ENCODE assay signal across 8 cellular contexts in genomic region chr12:48183091-48183875, GRCh38. TPM values are rescaled to one million over a fixed set of nuclear protein-coding genes. Genes with fewer than 3 reads are reported as not detected.
DNase-seq lines count a peak whose midpoint lies in the region; ATAC-seq lines count a peak whose summit lies in the region.

CCDC184 (plus strand) TSS chr12:48183644; CDS start chr12:48184123, 479 bp downstream.

- H3K4me3 Mint-ChIP-seq in activated CD8-positive, alpha-beta memory T cell treated with anti-CD3 and anti-CD28 coated beads, Interleukin-2, amount 10 ng/mL, durations not matched to agents 7 days and 5 days, result peak within 1 kb of the TSS; percentile 87

- CTCF ChIA-PET in activated CD8-positive, alpha-beta memory T cell treated with anti-CD3 and anti-CD28 coated beads, Interleukin-2, amount 10 ng/mL, durations not matched to agents 7 days and 5 days (lab: Charles Lee), result interaction anchor here (0.7 to 2.2 kb wide), 23 partner anchors 9 to 499 kb away, joined by 3 to 29 read pairs (median 4); partner anchors contain the start of genes ASB8, SENP1 and TMEM106C

- H3K9me3 Mint-ChIP-seq in activated CD8-positive, alpha-beta memory T cell treated with anti-CD3 and anti-CD28 coated beads, Interleukin-2, amount 10 ng/mL, durations not matched to agents 7 days and 5 days (ENCODE audit: low read depth), result no peaks in the 10 kb centered on the region

- H3K4me3 ChIP-seq in endocrine pancreas (ENCODE audit: control insufficient read depth, insufficient read depth, low read length) (peak within 1 kb of the TSS; percentile 78), mesendoderm (ENCODE audit: low read length) (peak within 1 kb of the TSS; percentile 42)

- H3K56ac ChIP-seq in mesendoderm (ENCODE audit: low read length), result peak within 1 kb of the TSS; percentile 67

- H3K27me3 ChIP-seq in endocrine pancreas (ENCODE audit: control insufficient read depth, insufficient read depth, low read length), result no peaks in the 10 kb centered on the region
- peaks cover 24% of the 10 kb centered on the region for H3K27me3 ChIP-seq in mesendoderm (ENCODE audit: insufficient read depth, low read length, poor library complexity)

- no peak within 1 kb of the TSS for H3K23ac ChIP-seq in mesendoderm (ENCODE audit: low read length)

- H3K4me1 Mint-ChIP-seq in activated CD8-positive, alpha-beta memory T cell treated with anti-CD3 and anti-CD28 coated beads, Interleukin-2, amount 10 ng/mL, durations not matched to agents 7 days and 5 days, result peaks cover 22% of the 10 kb centered on the region

- H3K79me2 ChIP-seq in mesendoderm (ENCODE audit: control insufficient read depth, insufficient read depth, low read length), result no peaks in the 10 kb centered on the region

- H3K18ac ChIP-seq in mesendoderm (ENCODE audit: low read length), result no peak within 1 kb of the TSS

- H4K8ac ChIP-seq in mesendoderm (ENCODE audit: low read depth, low read length), result no peak within 1 kb of the TSS

- peak within 1 kb of the TSS; percentile 54 for H3K4me2 ChIP-seq in mesendoderm (ENCODE audit: low read length)

- no peak within 1 kb of the TSS for H4K5ac ChIP-seq in mesendoderm (ENCODE audit: low read length)

- no peak within 1 kb of the TSS for H2BK5ac ChIP-seq in mesendoderm (ENCODE audit: low read length)

- H3K36me3 ChIP-seq in endocrine pancreas (ENCODE audit: control insufficient read depth, insufficient read depth, low read length), result no peaks in the 10 kb centered on the region
- no peaks in the 10 kb centered on the region for H3K36me3 ChIP-seq in mesendoderm (ENCODE audit: control insufficient read depth, insufficient read depth, low read length)

- H3K4me1 ChIP-seq in endocrine pancreas (ENCODE audit: control insufficient read depth, insufficient read depth, low read length) (no peaks in the 10 kb centered on the region), mesendoderm (ENCODE audit: control insufficient read depth, low read depth, low read length) (no peaks in the 10 kb centered on the region)

- H3K27ac ChIP-seq in mesendoderm (ENCODE audit: low read depth, low read length), result no peak within 1 kb of the TSS

- peak within 1 kb of the TSS; percentile 72 for H3K27ac Mint-ChIP-seq in activated CD8-positive, alpha-beta memory T cell treated with anti-CD3 and anti-CD28 coated beads, Interleukin-2, amount 10 ng/mL, durations not matched to agents 7 days and 5 days

- H3K36me3 Mint-ChIP-seq in activated CD8-positive, alpha-beta memory T cell treated with anti-CD3 and anti-CD28 coated beads, Interleukin-2, amount 10 ng/mL, durations not matched to agents 7 days and 5 days, result no peaks in the 10 kb centered on the region

- peaks cover 46% of the 10 kb centered on the region for H3K27me3 Mint-ChIP-seq in activated CD8-positive, alpha-beta memory T cell treated with anti-CD3 and anti-CD28 coated beads, Interleukin-2, amount 10 ng/mL, durations not matched to agents 7 days and 5 days

- H2AK5ac ChIP-seq in mesendoderm (ENCODE audit: low read length), result no peak within 1 kb of the TSS

- H3K9ac ChIP-seq in endocrine pancreas (ENCODE audit: control insufficient read depth, insufficient read depth, low read length) (peak within 1 kb of the TSS; percentile 68), mesendoderm (ENCODE audit: low read length) (peak within 1 kb of the TSS; percentile 35)

- no CpG with 5 or more reads among the region's 61 CpGs for WGBS in mesendoderm (ENCODE audit: extremely low coverage, insufficient coverage, low lambda C conversion rate)

- no peaks in the 10 kb centered on the region for H3K79me1 ChIP-seq in mesendoderm (ENCODE audit: low read length)

- H2BK120ac ChIP-seq in mesendoderm (ENCODE audit: low read depth, low read length), result no peak within 1 kb of the TSS

- no peak within 1 kb of the TSS for H2BK15ac ChIP-seq in mesendoderm (replicated peaks; ENCODE audit: low read depth)

- no peaks in the 10 kb centered on the region for H3K9me3 ChIP-seq in endocrine pancreas (ENCODE audit: control insufficient read depth, low read length)

- DNase-seq in AG08396 (ENCODE audit: low spot score) (peak; percentile 86), NCI-H69 (lab: John Stamatoyannopoulos, UW) (peak; percentile 96), mesendoderm (peak; percentile 92)
- DNase-seq in activated CD8-positive, alpha-beta memory T cell treated with anti-CD3 and anti-CD28 coated beads, Interleukin-2, amount 10 ng/mL, durations not matched to agents 7 days and 5 days, result peak; percentile 84
- DNase-seq in stimulated activated CD8-positive, alpha-beta memory T cell treated with anti-CD3 and anti-CD28 coated beads, Interleukin-15, amount 100 ng/mL, for 1 hour (ENCODE audit: low read depth), result peak; percentile 54

- peak; percentile 69 for ATAC-seq in GM18909 (IDR thresholded peaks at IDR 0.05; ENCODE audit: poor library complexity, unreplicated experiment)
- peak; percentile 57 for ATAC-seq in HG03196 (IDR thresholded peaks at IDR 0.05; ENCODE audit: unreplicated experiment)
- peak; percentile 83 for ATAC-seq in activated CD8-positive, alpha-beta memory T cell treated with anti-CD3 and anti-CD28 coated beads, Interleukin-2, amount 10 ng/mL, durations not matched to agents 7 days and 5 days

- no peak within 1 kb of the TSS for H3K4ac ChIP-seq in mesendoderm (ENCODE audit: low read depth, low read length)

RNA-seq across cellular contexts. Expression of gene CCDC184, which starts in this region (rescaled TPM):
- under 1 TPM; 0.32 to 0.63 TPM for total RNA-seq in activated CD8-positive, alpha-beta memory T cell treated with anti-CD3 and anti-CD28 coated beads, Interleukin-2, amount 10 ng/mL, durations not matched to agents 7 days and 5 days
- 0.17 TPM for polyA plus RNA-seq in mesendoderm (2013, experiment 1 of 2)
- 0.27 TPM for polyA plus RNA-seq in mesendoderm (2013, experiment 2 of 2)

Comparison
In these comparisons a context has a peak if more than half of its experiments do, and no peak if none do; other contexts are left out.
1. Peak in DNase-seq and ATAC-seq in activated CD8-positive, alpha-beta memory T cell treated with anti-CD3 and anti-CD28 coated beads, Interleukin-2, amount 10 ng/mL, durations not matched to agents 7 days and 5 days; RNA of the gene not detected or under 1 TPM.